14 cellular contexts compared by ENCODE assay signal in genomic region chr9:32419921-32420320, GRCh38. TPM values are rescaled to one million over a fixed set of nuclear protein-coding genes. Genes with fewer than 3 reads are reported as not detected.
DNase-seq lines count a peak whose midpoint lies in the region; ATAC-seq and TF ChIP-seq lines count a peak whose summit lies in the region.
"Had no signal": no experiment of that assay in that cellular context is flagged by ENCODE, and none has a peak within 500 bp of the region (broad histone marks: within the 10 kb centered on the region; RNA-seq: fewer than 3 reads in every experiment).

No MANE protein-coding gene starts in this region.

- H3K4me3 Mint-ChIP-seq in MCF 10A (ENCODE audit: unreplicated experiment), result no peak overlapping the region
- H3K4me3 Mint-ChIP-seq: CD4-positive, CD25-positive, alpha-beta regulatory T cell; H9 had no signal

- TF ChIP-seq RAD21 in IMR-90 (IDR thresholded peaks at IDR 0.05; ENCODE audit: low read length), result no peak

- WGBS in IMR-90 (ENCODE audit: extremely low coverage in 2 of 2, insufficient read length in 1 of 2), 2 experiments, result no CpG with 5 or more reads among the region's 2 CpGs
- WGBS in mesendoderm (ENCODE audit: extremely low coverage, insufficient coverage, low lambda C conversion rate), result no CpG with 5 or more reads among the region's 2 CpGs

- H3K4me1 Mint-ChIP-seq in MCF 10A (ENCODE audit: insufficient read depth, unreplicated experiment), result no peaks in the 10 kb centered on the region
- H3K4me1 Mint-ChIP-seq: CD4-positive, CD25-positive, alpha-beta regulatory T cell; H9 had no signal

- H2BK15ac ChIP-seq in IMR-90 (ENCODE audit: low read depth, low read length) (no peak overlapping the region), mesendoderm (replicated peaks; ENCODE audit: low read depth) (no peak overlapping the region)

- no peak overlapping the region for H4K8ac ChIP-seq in IMR-90 (ENCODE audit: low read depth in 2 of 2, low read length in 2 of 2)
- H4K8ac ChIP-seq in mesendoderm (ENCODE audit: low read depth, low read length), result no peak overlapping the region

- no peak overlapping the region for H3K14ac ChIP-seq in IMR-90 (replicated peaks; ENCODE audit: low read depth, low read length)

- POLR2A ChIA-PET in IMR-90 (lab: Charles Lee; ENCODE audit: unreplicated experiment), result no interaction called here
- POLR2A ChIA-PET in MCF 10A (lab: Yijun Ruan, JAX), result no interaction called here

- no peak for ATAC-seq in IMR-90 (ENCODE audit: low read depth)
- no peak for ATAC-seq in activated naive CD4-positive, alpha-beta T cell treated with anti-CD3 and anti-CD28 coated beads, Interleukin-2, amount 50 U/mL, for 72 hours

- H3K4me2 ChIP-seq in IMR-90 (ENCODE audit: low read depth, low read length), result no peak overlapping the region
- no peak overlapping the region for H3K4me2 ChIP-seq in mesendoderm (ENCODE audit: low read length)
- H3K4me2 ChIP-seq: BLaER1 treated with 17β-estradiol and CSF1 and Interleukin-3, amounts not matched to agents 10 nM and 100 nM had no signal

- TF ChIP-seq POLR2A in IMR-90 (IDR thresholded peaks at IDR 0.05; ENCODE audit: low read depth, low read length), result no peak

- TF ChIP-seq CTCF in IMR-90 (conservative IDR thresholded peaks at IDR 0.05; ENCODE audit: low read depth, low read length) (no peak), MCF 10A (IDR thresholded peaks at IDR 0.05; ENCODE audit: unreplicated experiment) (no peak)

- H3K27me3 Mint-ChIP-seq in MCF 10A (ENCODE audit: insufficient read depth, unreplicated experiment), result no peaks in the 10 kb centered on the region
- H3K27me3 Mint-ChIP-seq: CD4-positive, CD25-positive, alpha-beta regulatory T cell had no signal

- H2AFZ ChIP-seq in IMR-90 (replicated peaks; ENCODE audit: low read length, poor library complexity), result no peak overlapping the region

- H3K4me1 ChIP-seq in IMR-90 (ENCODE audit: control insufficient read depth, insufficient read depth, low read length) (peaks cover 16% of the 10 kb centered on the region), mesendoderm (ENCODE audit: control insufficient read depth, low read depth, low read length) (no peaks in the 10 kb centered on the region)
- H3K4me1 ChIP-seq: BLaER1 treated with 17β-estradiol and CSF1 and Interleukin-3, amounts not matched to agents 10 nM and 100 nM had no signal

- BruUV-seq in IMR-90 (replicated peaks; lab: Mats Ljungman, UMichigan) (no TSS peak), MCF 10A (replicated peaks; lab: Mats Ljungman, UMichigan) (no TSS peak)

- H2BK5ac ChIP-seq in IMR-90 (ENCODE audit: low read depth, low read length, poor library complexity, severe bottlenecking) (no peak overlapping the region), mesendoderm (ENCODE audit: low read length) (no peak overlapping the region)

- no peaks in the 10 kb centered on the region for H4K20me1 ChIP-seq in IMR-90 (ENCODE audit: insufficient read depth, low read length)
- H4K20me1 ChIP-seq: BLaER1 treated with 17β-estradiol and CSF1 and Interleukin-3, amounts not matched to agents 10 nM and 100 nM had no signal

- CTCF ChIA-PET in IMR-90 (lab: Yijun Ruan, JAX) (interaction anchor here (1.0 kb wide), 1 partner anchor 41 kb away, joined by 3 read pairs; no protein-coding TSS in a partner anchor), MCF 10A (lab: Yijun Ruan, JAX) (interaction anchor here (1.4 to 1.6 kb wide), 2 partner anchors 13 to 160 kb away, joined by 4 to 6 read pairs; no protein-coding TSS in a partner anchor)

- intact Hi-C loops in IMR-90 (cut with micrococcal nuclease), result no loop called here
- intact Hi-C loops in MCF 10A (cut with micrococcal nuclease), result no loop called here

- H3K4ac ChIP-seq in IMR-90 (ENCODE audit: low read depth, low read length) (no peak overlapping the region), mesendoderm (ENCODE audit: low read depth, low read length) (no peak overlapping the region)

- H3K9me3 Mint-ChIP-seq in activated naive CD4-positive, alpha-beta T cell treated with anti-CD3 and anti-CD28 coated beads, Interleukin-2, amount 50 U/mL, for 72 hours, result no peaks in the 10 kb centered on the region
- H3K9me3 Mint-ChIP-seq in MCF 10A (ENCODE audit: unreplicated experiment), result no peaks in the 10 kb centered on the region
- H3K9me3 Mint-ChIP-seq: CD4-positive, CD25-positive, alpha-beta regulatory T cell; H9 had no signal

- H3K9ac ChIP-seq in IMR-90 (ENCODE audit: low read depth, low read length) (no peak overlapping the region), mesendoderm (ENCODE audit: low read length) (no peak overlapping the region)
- H3K9ac ChIP-seq: BLaER1 treated with 17β-estradiol and CSF1 and Interleukin-3, amounts not matched to agents 10 nM and 100 nM had no signal

- in situ Hi-C loops in IMR-90 (cut with MboI; ENCODE audit: low sequenced_read_pairs), result no loop called here

- H3K4me3 ChIP-seq in IMR-90 (ENCODE audit: insufficient read depth, low read depth, low read length) (no peak overlapping the region), mesendoderm (ENCODE audit: low read length) (no peak overlapping the region)
- H3K4me3 ChIP-seq: BLaER1 treated with 17β-estradiol and CSF1 and Interleukin-3, amounts not matched to agents 10 nM and 100 nM had no signal

- H3K56ac ChIP-seq in IMR-90 (ENCODE audit: extremely low read depth, insufficient read depth, low read length), result no peak overlapping the region
- no peak overlapping the region for H3K56ac ChIP-seq in mesendoderm (ENCODE audit: low read length)

- H3K18ac ChIP-seq in IMR-90 (ENCODE audit: low read depth, low read length) (no peak overlapping the region), mesendoderm (ENCODE audit: low read length) (no peak overlapping the region)

- H3K23ac ChIP-seq in IMR-90 (ENCODE audit: low read depth, low read length) (no peak overlapping the region), mesendoderm (ENCODE audit: low read length) (no peak overlapping the region)

- dilution Hi-C loops in IMR-90 (cut with HindIII; ENCODE audit: low sequenced_read_pairs, unreplicated experiment), result no loop called here

- DNase-seq in NCI-H1694 treated with DMSO at 0.1 percent for 48 hours (lab: John Stamatoyannopoulos, UW) (peak; percentile 0), NCI-H1694 (lab: John Stamatoyannopoulos, UW) (no peak), IMR-90 (peak; percentile 53), cerebellar cortex (ENCODE audit: low spot score) (peak; percentile 88), iris pigment epithelial cell (ENCODE audit: low read depth) (peak; percentile 43), mesendoderm (no peak), MCF 10A (ENCODE audit: unreplicated experiment) (no peak)
- no peak for DNase-seq in activated naive CD4-positive, alpha-beta T cell treated with anti-CD3 and anti-CD28 coated beads, Interleukin-2, amount 50 U/mL, for 72 hours (ENCODE audit: low spot score in 2 of 2)
- DNase-seq: CD4-positive, CD25-positive, alpha-beta regulatory T cell; DMS79; GOT3; H9 had no signal

- H3K27me3 ChIP-seq in IMR-90 (ENCODE audit: control insufficient read depth, insufficient read depth, low read length) (no peaks in the 10 kb centered on the region), mesendoderm (ENCODE audit: insufficient read depth, low read length, poor library complexity) (no peaks in the 10 kb centered on the region)
- H3K27me3 ChIP-seq: BLaER1 treated with 17β-estradiol and CSF1 and Interleukin-3, amounts not matched to agents 10 nM and 100 nM had no signal

- no peak overlapping the region for H2BK20ac ChIP-seq in IMR-90 (ENCODE audit: low read depth, low read length)

- peaks cover 66% of the 10 kb centered on the region for H3K36me3 ChIP-seq in IMR-90 (ENCODE audit: control insufficient read depth, insufficient read depth, low read length)
- H3K36me3 ChIP-seq in mesendoderm (ENCODE audit: control insufficient read depth, insufficient read depth, low read length), result peaks cover 2% of the 10 kb centered on the region

- H4K5ac ChIP-seq in IMR-90 (ENCODE audit: low read depth, low read length) (no peak overlapping the region; the same call in 1 of the 2 replicates), mesendoderm (ENCODE audit: low read length) (no peak overlapping the region)

- H2AK9ac ChIP-seq in IMR-90 (replicated peaks; ENCODE audit: low read depth, low read length, poor library complexity), result no peak overlapping the region

- H3K27ac Mint-ChIP-seq in activated naive CD4-positive, alpha-beta T cell treated with anti-CD3 and anti-CD28 coated beads, Interleukin-2, amount 50 U/mL, for 72 hours, result no peak overlapping the region
- no peak overlapping the region for H3K27ac Mint-ChIP-seq in MCF 10A (ENCODE audit: low read depth, unreplicated experiment)
- H3K27ac Mint-ChIP-seq: CD4-positive, CD25-positive, alpha-beta regulatory T cell; H9 had no signal

- no peaks in the 10 kb centered on the region for H3K9me3 ChIP-seq in IMR-90 (ENCODE audit: control insufficient read depth, insufficient read depth, low read length)
- H3K9me3 ChIP-seq: BLaER1 treated with 17β-estradiol and CSF1 and Interleukin-3, amounts not matched to agents 10 nM and 100 nM had no signal

- H3K36me3 Mint-ChIP-seq in activated naive CD4-positive, alpha-beta T cell treated with anti-CD3 and anti-CD28 coated beads, Interleukin-2, amount 50 U/mL, for 72 hours, result peaks cover 0 to 6% of the 10 kb centered on the region in 2 donors
- peaks cover 64% of the 10 kb centered on the region for H3K36me3 Mint-ChIP-seq in MCF 10A (ENCODE audit: insufficient read depth, unreplicated experiment)

- H2BK120ac ChIP-seq in IMR-90 (ENCODE audit: low read depth, low read length) (no peak overlapping the region), mesendoderm (ENCODE audit: low read depth, low read length) (no peak overlapping the region)

- no peak overlapping the region for H2AK5ac ChIP-seq in IMR-90 (ENCODE audit: low read depth, low read length)
- H2AK5ac ChIP-seq in mesendoderm (ENCODE audit: low read length), result no peak overlapping the region

- peaks cover 15 to 47% of the 10 kb centered on the region in 2 experiments for H3K79me1 ChIP-seq in IMR-90 (ENCODE audit: low read depth in 1 of 2, low read length in 2 of 2)
- no peaks in the 10 kb centered on the region for H3K79me1 ChIP-seq in mesendoderm (ENCODE audit: low read length)

- H3K79me2 ChIP-seq in mesendoderm (ENCODE audit: control insufficient read depth, insufficient read depth, low read length), result no peaks in the 10 kb centered on the region

- no peak overlapping the region for H4K91ac ChIP-seq in IMR-90 (ENCODE audit: insufficient read depth, low read depth, low read length)

- H3K27ac ChIP-seq in IMR-90 (ENCODE audit: insufficient read depth, low read length), result no peak overlapping the region
- no peak overlapping the region for H3K27ac ChIP-seq in mesendoderm (ENCODE audit: low read depth, low read length)
- H3K27ac ChIP-seq: 22Rv1; BLaER1 treated with 17β-estradiol and CSF1 and Interleukin-3, amounts not matched to agents 10 nM and 100 nM had no signal

- peaks cover 23% of the 10 kb centered on the region for H3K9me1 ChIP-seq in IMR-90 (ENCODE audit: insufficient read depth, low read length)

RNA-seq across cellular contexts. Expression of gene ACO1, which starts 35.5 kb away (rescaled TPM):
- 140 and 158 TPM in 2 replicates for total RNA-seq in IMR-90 (2012; rRNA removed)
- polyA plus RNA-seq in IMR-90 (2012; rRNA removed), result 77.6 and 85.9 TPM in 2 replicates
- polyA plus RNA-seq in IMR-90 (2012; cell fraction: cytosol; rRNA removed), result 51.2 and 73.8 TPM in 2 replicates
- polyA plus RNA-seq in IMR-90 (2012; cell fraction: nucleus; rRNA removed; ENCODE audit: low replicate concordance), result 25.2 and 63.2 TPM in 2 replicates
- polyA plus RNA-seq in mesendoderm (2013, experiment 1 of 2), result 23.5 TPM
- 23.6 TPM for polyA plus RNA-seq in mesendoderm (2013, experiment 2 of 2)
- total RNA-seq in activated naive CD4-positive, alpha-beta T cell treated with anti-CD3 and anti-CD28 coated beads, Interleukin-2, amount 50 U/mL, for 72 hours, result 10 to 100 TPM in 1 of 2 donors, 1 to 10 TPM in 1; 9.9 to 16.7 TPM
- 28.6 and 31.4 TPM in 2 replicates for total RNA-seq in MCF 10A (2022)

Comparison
In these comparisons a context has a peak if more than half of its experiments do, and no peak if none do; other contexts are left out.
1. DNase-seq: peak in NCI-H1694 treated with DMSO at 0.1 percent for 48 hours (single experiment), IMR-90 (single experiment), cerebellar cortex (single experiment) and iris pigment epithelial cell (single experiment); none in NCI-H1694 (single experiment), mesendoderm (single experiment), activated naive CD4-positive, alpha-beta T cell treated with anti-CD3 and anti-CD28 coated beads, Interleukin-2, amount 50 U/mL, for 72 hours (0 of 2) and MCF 10A (single experiment).